Comparison of ENCODE assay signal across 8 cellular contexts in the genomic region with DNA sequence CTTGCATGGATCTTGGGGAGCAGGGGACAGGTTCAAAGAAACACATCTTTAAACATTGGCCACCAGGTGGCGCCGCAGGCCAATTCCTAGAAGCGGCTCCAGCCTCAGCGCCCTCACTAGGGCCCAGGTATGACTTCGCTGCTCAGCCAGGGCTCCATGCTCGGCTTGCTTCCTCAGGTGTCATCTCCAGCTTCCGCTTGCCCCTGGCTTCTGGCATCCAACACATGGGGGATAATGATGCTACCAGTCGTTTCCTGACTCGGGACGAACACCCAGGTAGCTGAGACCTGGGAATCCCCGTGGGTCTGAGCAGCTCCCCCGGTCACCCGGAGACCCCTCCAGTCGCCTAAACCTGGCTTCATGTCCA. TPM values are rescaled to one million over a fixed set of nuclear protein-coding genes. Genes with fewer than 3 reads are reported as not detected.
DNase-seq lines count a peak whose midpoint lies in the region; ATAC-seq, FAIRE-seq and TF ChIP-seq lines count a peak whose summit lies in the region.

No MANE protein-coding gene starts in this region.

- CTCF ChIA-PET in H1 (lab: Charles Lee; ENCODE audit: partially characterized antibody): interaction anchor here (0.6 to 29.5 kb wide), 20 partner anchors 11 to 169 kb away, joined by 3 to 1994 read pairs (median 4); partner anchors contain the start of genes LMNA, RAB25, SEMA4A and SSR2

- H3K4me3 ChIP-seq in H1 (ENCODE audit: extremely low read depth in 1 of 4, insufficient read depth in 2 of 4, low read depth in 3 of 4, low read length in 4 of 4): no peak overlapping the region

- TF ChIP-seq CTCF in H1 (IDR thresholded peaks at IDR 0.05; ENCODE audit: control extremely low read depth in 1 of 3, insufficient read depth in 1 of 3, low read depth in 1 of 3, low read length in 3 of 3): peak; percentile 66 to 97 (median 90)

- peak overlapping the region; percentile 6; the same call in 1 of the 2 replicates for H2BK12ac ChIP-seq in H1 (ENCODE audit: low read depth, low read length)

- FAIRE-seq in H1 (lab: Jason Lieb, UNC): peak; percentile 74

- ATAC-seq in HG03457 (IDR thresholded peaks at IDR 0.05; ENCODE audit: unreplicated experiment): no peak

- H4K91ac ChIP-seq in H1 (replicated peaks; ENCODE audit: insufficient read length, low read length): no peak overlapping the region

- TF ChIP-seq EP300 in H1 (IDR thresholded peaks at IDR 0.05; ENCODE audit: borderline replicate concordance in 1 of 2, low read depth in 2 of 2, low read length in 2 of 2): no peak

- H3K27me3 ChIP-seq in H1 (replicated peaks in 1 of 4; ENCODE audit: control insufficient read depth in 3 of 4, extremely low read depth in 1 of 4, insufficient read depth in 3 of 4, low read length in 3 of 4): no peaks in the 10 kb centered on the region

- POLR2A ChIA-PET in H1 (lab: Charles Lee; ENCODE audit: partially characterized antibody): interaction anchor here (0.7 to 29.6 kb wide), 6 partner anchors 9 to 34 kb away, joined by 3 to 763 read pairs (median 4); partner anchors contain the start of gene LMNA

- H3K27ac ChIP-seq in H1 (ENCODE audit: low read depth, low read length): no peak overlapping the region

- H2BK20ac ChIP-seq in H1 (ENCODE audit: low read length): 0 out of 2 replicates have a peak overlapping the region, but pooled peaks have one; percentile 1

- peak; percentile 93 for DNase-seq in G401 (ENCODE audit: low spot score)
- peak; percentile 40 for DNase-seq in HS-5 (ENCODE audit: low read depth)
- peak; percentile 73 for DNase-seq in NOMO-1 treated with DMSO at 0.1 percent for 48 hours (lab: John Stamatoyannopoulos, UW; ENCODE audit: unreplicated experiment)
- DNase-seq in activated CD8-positive, alpha-beta memory T cell treated with anti-CD3 and anti-CD28 coated beads for 48 hours (ENCODE audit: low read depth in 2 of 3, low spot score in 2 of 3): peak; percentile 61 to 91 (median 89)
- DNase-seq in H1 (ENCODE audit: low read depth in 1 of 2, low spot score in 2 of 2): peak in 1 of 2 experiments; percentile 95
- peak; percentile 52 for DNase-seq in middle frontal gyrus (ENCODE audit: extremely low spot score, low spot score)
- peak; percentile 95 for DNase-seq in stimulated activated CD8-positive, alpha-beta memory T cell treated with anti-CD3 and anti-CD28 coated beads, Interleukin-4, amount 100 ng/mL, for 48 hours

- no peak overlapping the region for H2AFZ ChIP-seq in H1 (ENCODE audit: low read length)

- no peak overlapping the region for H4K5ac ChIP-seq in H1 (ENCODE audit: insufficient read length, low read depth, low read length)

- peaks cover 4 to 12% of the 10 kb centered on the region in 2 experiments for H4K20me1 ChIP-seq in H1 (replicated peaks in 1 of 2; ENCODE audit: control insufficient read depth in 1 of 2, insufficient read depth in 2 of 2, low read length in 2 of 2)

- H3K23me2 ChIP-seq in H1 (ENCODE audit: low read depth, low read length): no peaks in the 10 kb centered on the region

- no peak overlapping the region for H3K18ac ChIP-seq in H1 (ENCODE audit: extremely low read depth, low read length)

- TF ChIP-seq RAD21 in H1 (IDR thresholded peaks at IDR 0.05 in 1 of 2, conservative IDR thresholded peaks at IDR 0.05 in 1 of 2; ENCODE audit: low read depth in 2 of 2, low read length in 2 of 2): peak; percentile 90 to 93

- no peak overlapping the region for H3K9ac ChIP-seq in H1 (replicated peaks in 1 of 4; ENCODE audit: extremely low read depth in 1 of 4, low read depth in 3 of 4, low read length in 3 of 4)

- no peak for TF ChIP-seq POLR2A in H1 (IDR thresholded peaks at IDR 0.05; ENCODE audit: control extremely low read depth in 1 of 2, low read depth in 2 of 2, low read length in 2 of 2)

- H3K79me1 ChIP-seq in H1 (ENCODE audit: low read depth, low read length): peaks cover 2% of the 10 kb centered on the region; the same call in 1 of the 2 replicates

- H3K23ac ChIP-seq in H1 (ENCODE audit: insufficient read length): no peak overlapping the region

- H2BK5ac ChIP-seq in H1 (ENCODE audit: low read depth, low read length): no peak overlapping the region

- peaks cover 0 to 12% of the 10 kb centered on the region in 2 experiments; a peak in 1 of 4 replicates for H3K79me2 ChIP-seq in H1 (ENCODE audit: control insufficient read depth in 1 of 2, insufficient read depth in 2 of 2, low read length in 2 of 2)

- 41% methylated on average over 14 of the region's 14 CpGs; no CpG with 5 or more reads in 1 of the 2 experiments for WGBS in H1 (ENCODE audit: extremely low coverage in 1 of 2, insufficient coverage in 1 of 2, insufficient read length in 1 of 2, insufficient replicate concordance in 2 of 2, low coverage in 1 of 2, low lambda C conversion rate in 2 of 2, missing lambda C conversion rate in 1 of 2), 2 experiments

- H3K9me3 ChIP-seq in H1 (ENCODE audit: insufficient read depth in 2 of 2, low read depth in 1 of 2, low read length in 1 of 2): no peaks in the 10 kb centered on the region

- H3K4me1 ChIP-seq in H1 (replicated peaks in 1 of 4; ENCODE audit: control insufficient read depth in 3 of 4, insufficient read depth in 4 of 4, low read length in 3 of 4): peaks cover 2 to 7% (median 5%) of the 10 kb centered on the region in 4 experiments

- no peak overlapping the region for H3K14ac ChIP-seq in H1 (ENCODE audit: insufficient read length)

- in situ Hi-C loops in G401 (cut with HindIII; ENCODE audit: low sequenced_read_pairs): no loop called here

- H2BK120ac ChIP-seq in H1 (replicated peaks; ENCODE audit: low read depth, low read length): no peak overlapping the region

- no peak overlapping the region for H3K4ac ChIP-seq in H1 (replicated peaks; ENCODE audit: insufficient read length, low read depth, low read length)

- no peak overlapping the region for H2AK5ac ChIP-seq in H1 (ENCODE audit: low read depth, low read length)

- H2BK15ac ChIP-seq in H1 (ENCODE audit: low read length): no peak overlapping the region

- peaks cover 0 to 4% (median under 1%) of the 10 kb centered on the region in 4 experiments; a peak in 2 of 8 replicates for H3K36me3 ChIP-seq in H1 (ENCODE audit: control insufficient read depth in 2 of 4, insufficient read depth in 4 of 4, low read length in 3 of 4)

- no peak overlapping the region for H3K4me2 ChIP-seq in H1 (ENCODE audit: insufficient read depth in 1 of 2, low read depth in 2 of 2, low read length in 2 of 2)

- no peak overlapping the region for H4K8ac ChIP-seq in H1 (ENCODE audit: extremely low read depth, insufficient read depth, low read length)

- no peak overlapping the region for H3K56ac ChIP-seq in H1 (replicated peaks; ENCODE audit: insufficient read length, low read depth, low read length)

RNA-seq across cellular contexts. Expression of gene MEX3A, which starts 8.5 kb away (rescaled TPM):
- total RNA-seq in G401 (2014; rRNA removed; shearing (Covaris generic)): 21.0 and 21.2 TPM in 2 replicates
- total RNA-seq in H1 (2021; fragmentation: NEBNext Ultra II Directional; extraction: Animal tissue kit (Norgen Biotek cat#: 25700)): 52.4 and 54.7 TPM in 2 replicates
- 34.1 and 43.5 TPM in 2 replicates for polyA plus RNA-seq in H1 (2011; rRNA removed)
- polyA plus RNA-seq in H1 (2011; cell fraction: cytosol; rRNA removed): 30.7 TPM
- polyA plus RNA-seq in H1 (2011; cell fraction: nucleus; rRNA removed): 122 TPM
- 42.2 to 51.4 TPM (median 46.7 TPM) in 4 replicates for polyA plus RNA-seq in H1 (2012, experiment 1 of 2)
- polyA plus RNA-seq in H1 (2012, experiment 2 of 2): 37.7 TPM
- polyA plus RNA-seq in H1 (2013, experiment 1 of 2): 50.4 TPM
- 45.1 TPM for polyA plus RNA-seq in H1 (2013, experiment 2 of 2)
- 43.0 and 47.3 TPM in 2 replicates for polyA minus RNA-seq in H1 (2011; rRNA and poly(A)+ RNA removed)
- 55.2 TPM for polyA minus RNA-seq in H1 (2011; cell fraction: cytosol; rRNA and poly(A)+ RNA removed)
- polyA minus RNA-seq in H1 (2011; cell fraction: nucleus; rRNA and poly(A)+ RNA removed): 107 TPM

RNA-seq across cellular contexts. Expression of gene LMNA, which starts 23.7 kb away (rescaled TPM):
- 314 and 341 TPM in 2 replicates for total RNA-seq in G401 (2014; rRNA removed; shearing (Covaris generic))
- total RNA-seq in H1 (2021; fragmentation: NEBNext Ultra II Directional; extraction: Animal tissue kit (Norgen Biotek cat#: 25700)): 46.8 and 48.0 TPM in 2 replicates
- polyA plus RNA-seq in H1 (2011; rRNA removed): 25.8 and 38.3 TPM in 2 replicates
- polyA plus RNA-seq in H1 (2011; cell fraction: cytosol; rRNA removed): 33.6 TPM
- 78.1 TPM for polyA plus RNA-seq in H1 (2011; cell fraction: nucleus; rRNA removed)
- 36.7 to 43.4 TPM (median 39.1 TPM) in 4 replicates for polyA plus RNA-seq in H1 (2012, experiment 1 of 2)
- 56.7 TPM for polyA plus RNA-seq in H1 (2012, experiment 2 of 2)
- 34.7 TPM for polyA plus RNA-seq in H1 (2013, experiment 1 of 2)
- polyA plus RNA-seq in H1 (2013, experiment 2 of 2): 32.6 TPM
- polyA minus RNA-seq in H1 (2011; rRNA and poly(A)+ RNA removed): 15.1 and 20.9 TPM in 2 replicates
- 33.7 TPM for polyA minus RNA-seq in H1 (2011; cell fraction: cytosol; rRNA and poly(A)+ RNA removed)
- 28.1 TPM for polyA minus RNA-seq in H1 (2011; cell fraction: nucleus; rRNA and poly(A)+ RNA removed)

RNA-seq across cellular contexts. Expression of gene RAB25, which starts 29.8 kb away (rescaled TPM):
- total RNA-seq in G401 (2014; rRNA removed; shearing (Covaris generic)): not detected in 2 replicates
- 34.8 and 38.5 TPM in 2 replicates for total RNA-seq in H1 (2021; fragmentation: NEBNext Ultra II Directional; extraction: Animal tissue kit (Norgen Biotek cat#: 25700))
- polyA plus RNA-seq in H1 (2011; rRNA removed): 98.2 and 117 TPM in 2 replicates
- 110 TPM for polyA plus RNA-seq in H1 (2011; cell fraction: cytosol; rRNA removed)
- 61.3 TPM for polyA plus RNA-seq in H1 (2011; cell fraction: nucleus; rRNA removed)
- polyA plus RNA-seq in H1 (2012, experiment 1 of 2): 66.9 to 78.3 TPM (median 74.1 TPM) in 4 replicates
- 91.5 TPM for polyA plus RNA-seq in H1 (2012, experiment 2 of 2)
- 48.0 TPM for polyA plus RNA-seq in H1 (2013, experiment 1 of 2)
- polyA plus RNA-seq in H1 (2013, experiment 2 of 2): 50.7 TPM
- 50.6 and 52.5 TPM in 2 replicates for polyA minus RNA-seq in H1 (2011; rRNA and poly(A)+ RNA removed)
- 24.8 TPM for polyA minus RNA-seq in H1 (2011; cell fraction: cytosol; rRNA and poly(A)+ RNA removed)
- 19.2 TPM for polyA minus RNA-seq in H1 (2011; cell fraction: nucleus; rRNA and poly(A)+ RNA removed)

RNA-seq across cellular contexts. Expression of gene LAMTOR2, which starts 36.2 kb away (rescaled TPM):
- 20.1 and 42.3 TPM in 2 replicates for total RNA-seq in G401 (2014; rRNA removed; shearing (Covaris generic))
- 50.5 and 54.7 TPM in 2 replicates for total RNA-seq in H1 (2021; fragmentation: NEBNext Ultra II Directional; extraction: Animal tissue kit (Norgen Biotek cat#: 25700))
- 122 and 131 TPM in 2 replicates for polyA plus RNA-seq in H1 (2011; rRNA removed)
- polyA plus RNA-seq in H1 (2011; cell fraction: cytosol; rRNA removed): 109 TPM
- 74.9 TPM for polyA plus RNA-seq in H1 (2011; cell fraction: nucleus; rRNA removed)
- 77.2 to 105 TPM (median 92.7 TPM) in 4 replicates for polyA plus RNA-seq in H1 (2012, experiment 1 of 2)
- polyA plus RNA-seq in H1 (2012, experiment 2 of 2): 70.5 TPM
- 63.5 TPM for polyA plus RNA-seq in H1 (2013, experiment 1 of 2)
- polyA plus RNA-seq in H1 (2013, experiment 2 of 2): 69.2 TPM
- polyA minus RNA-seq in H1 (2011; rRNA and poly(A)+ RNA removed): 18.2 and 23.3 TPM in 2 replicates
- polyA minus RNA-seq in H1 (2011; cell fraction: cytosol; rRNA and poly(A)+ RNA removed): 14.1 TPM
- 22.4 TPM for polyA minus RNA-seq in H1 (2011; cell fraction: nucleus; rRNA and poly(A)+ RNA removed)

RNA-seq across cellular contexts. Expression of gene UBQLN4, which starts 37.2 kb away (rescaled TPM):
- total RNA-seq in G401 (2014; rRNA removed; shearing (Covaris generic)): 29.5 and 30.0 TPM in 2 replicates
- 37.7 and 39.8 TPM in 2 replicates for total RNA-seq in H1 (2021; fragmentation: NEBNext Ultra II Directional; extraction: Animal tissue kit (Norgen Biotek cat#: 25700))
- polyA plus RNA-seq in H1 (2011; rRNA removed): 47.8 and 52.0 TPM in 2 replicates
- polyA plus RNA-seq in H1 (2011; cell fraction: cytosol; rRNA removed): 40.8 TPM
- polyA plus RNA-seq in H1 (2011; cell fraction: nucleus; rRNA removed): 76.1 TPM
- polyA plus RNA-seq in H1 (2012, experiment 1 of 2): 42.4 to 49.0 TPM (median 44.7 TPM) in 4 replicates
- 40.6 TPM for polyA plus RNA-seq in H1 (2012, experiment 2 of 2)
- polyA plus RNA-seq in H1 (2013, experiment 1 of 2): 26.1 TPM
- 26.7 TPM for polyA plus RNA-seq in H1 (2013, experiment 2 of 2)
- polyA minus RNA-seq in H1 (2011; rRNA and poly(A)+ RNA removed): 48.9 and 53.6 TPM in 2 replicates
- polyA minus RNA-seq in H1 (2011; cell fraction: cytosol; rRNA and poly(A)+ RNA removed): 31.0 TPM
- 29.2 TPM for polyA minus RNA-seq in H1 (2011; cell fraction: nucleus; rRNA and poly(A)+ RNA removed)

Comparison
In these comparisons a context has a peak if more than half of its experiments do, and no peak if none do; other contexts are left out.
1. RNA of gene RAB25, which starts 29.8 kb away (total RNA-seq): 34.8 to 38.5 TPM in H1; not detected in G401; every median in the first group is over 10 times any median in the second.